Comparison of ENCODE assay signal across 35 cellular contexts in the genomic region with DNA sequence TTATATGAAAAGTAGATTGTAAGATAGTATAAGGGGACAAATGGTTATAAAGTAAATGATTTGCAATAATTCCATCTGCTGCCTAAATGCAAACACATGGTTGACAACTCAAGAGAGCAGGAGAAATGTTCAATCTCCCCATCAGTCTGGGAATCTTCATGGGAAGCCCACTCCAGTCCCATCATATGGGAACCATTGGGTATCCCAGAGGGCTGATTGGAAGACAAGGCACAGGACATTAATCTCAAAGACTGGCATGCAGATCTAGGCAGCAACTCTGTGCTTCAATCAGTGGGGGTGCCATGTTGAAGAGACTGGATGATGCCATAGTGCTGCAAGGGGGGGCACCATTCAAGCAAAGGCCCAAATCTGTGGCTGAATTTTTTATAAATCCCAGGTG.
DNase-seq lines count a peak whose midpoint lies in the region; ATAC-seq, FAIRE-seq and TF ChIP-seq lines count a peak whose summit lies in the region.
"Had no signal": no experiment of that assay in that cellular context is flagged by ENCODE, and none has a peak within 500 bp of the region (broad histone marks: within the 10 kb centered on the region; RNA-seq: fewer than 3 reads in every experiment).

No MANE protein-coding gene starts in this region.

- peaks cover 6% of the 10 kb centered on the region; the same call in 2 of the 3 replicates for H3K36me3 Mint-ChIP-seq in GM23338 (ENCODE audit: low read depth)
- H3K36me3 Mint-ChIP-seq: CD4-positive, alpha-beta memory T cell; CD4-positive, CD25-positive, alpha-beta regulatory T cell; CD8-positive, alpha-beta memory T cell; CD8-positive, alpha-beta T cell had no signal

- TF ChIP-seq CTCF in SK-N-SH (IDR thresholded peaks at IDR 0.05) (no peak), GM23338 (conservative IDR thresholded peaks at IDR 0.05; ENCODE audit: low read depth in 2 of 2) (no peak), suprapubic skin (IDR thresholded peaks at IDR 0.05) (no peak)

- H3K27me3 Mint-ChIP-seq in GM23338 (ENCODE audit: insufficient read depth, low read depth, poor library complexity): no peaks in the 10 kb centered on the region
- H3K27me3 Mint-ChIP-seq: CD4-positive, alpha-beta memory T cell; CD4-positive, alpha-beta T cell had no signal

- H2AFZ ChIP-seq in SK-N-SH (ENCODE audit: low read depth) (no peak overlapping the region), GM23338 (peak overlapping the region; percentile 19; the same call in 1 of the 2 replicates)

- H3K9me3 Mint-ChIP-seq in GM23338: peaks cover 6% of the 10 kb centered on the region; the same call in 2 of the 3 replicates

- DNase-seq in SK-N-SH: peak; percentile 27
- no peak for DNase-seq in GM23338 (ENCODE audit: low spot score)
- DNase-seq in posterior vena cava (ENCODE audit: low spot score): peak; percentile 22
- no peak for DNase-seq in suprapubic skin (ENCODE audit: low spot score in 2 of 2)
- no peak for DNase-seq in HTR-8/SVneo (ENCODE audit: insufficient read length, low spot score)
- DNase-seq: 8988T; ACHN; AML-193; BE2C; C1 segment of cervical spinal cord; Caco-2; Calu3; CD4-positive, alpha-beta memory T cell; CD4-positive, alpha-beta T cell; CD4-positive, CD25-positive, alpha-beta regulatory T cell; CD8-positive, alpha-beta memory T cell; CD8-positive, alpha-beta T cell; COR-L47; DMS 273 treated with DMSO at 0.1 percent for 48 hours; DMS153; DMS53; DMS79; DMS79 treated with DMSO at 0.1 percent for 48 hours; DND-41; EL had no signal

- H3K9me2 ChIP-seq in SK-N-SH: no peaks in the 10 kb centered on the region
- H3K9me2 ChIP-seq in GM23338 (ENCODE audit: insufficient read depth): no peaks in the 10 kb centered on the region

- H3K36me3 ChIP-seq in SK-N-SH (replicated peaks in 1 of 2; ENCODE audit: control insufficient read depth in 1 of 2, insufficient read depth in 2 of 2, low read length in 1 of 2) (no peaks in the 10 kb centered on the region), GM23338 (ENCODE audit: insufficient read depth) (no peaks in the 10 kb centered on the region), suprapubic skin (no peaks in the 10 kb centered on the region)
- H3K36me3 ChIP-seq: BE2C; BLaER1; BLaER1 treated with 17β-estradiol and CSF1 and Interleukin-3, amounts not matched to agents 10 nM and 100 nM had no signal

- peaks cover 22% of the 10 kb centered on the region; the same call in 1 of the 2 replicates for H3K9me3 ChIP-seq in SK-N-SH
- peaks cover 5% of the 10 kb centered on the region for H3K9me3 ChIP-seq in suprapubic skin
- H3K9me3 ChIP-seq: BE2C had no signal

- no peak overlapping the region for H3K27ac ChIP-seq in SK-N-SH (ENCODE audit: low read depth in 2 of 2, low read length in 1 of 2)
- H3K27ac ChIP-seq in GM23338 (ENCODE audit: low read depth): no peak overlapping the region
- H3K27ac ChIP-seq in suprapubic skin: no peak overlapping the region
- H3K27ac ChIP-seq: 22Rv1; A549; BLaER1; BLaER1 treated with 17β-estradiol and CSF1 and Interleukin-3, amounts not matched to agents 10 nM and 100 nM; C4-2B had no signal

- ATAC-seq in SK-N-SH treated with all-trans-retinoic acid at 6 μM for 48 hours (no peak), GM23338 (no peak)
- ATAC-seq: A549; CD8-positive, alpha-beta T cell had no signal

- H3K4me3 ChIP-seq in SK-N-SH (ENCODE audit: low read depth in 2 of 2, low read length in 1 of 2): no peak overlapping the region
- no peak overlapping the region for H3K4me3 ChIP-seq in GM23338
- H3K4me3 ChIP-seq in suprapubic skin: no peak overlapping the region
- H3K4me3 ChIP-seq: A549; BLaER1; BLaER1 treated with 17β-estradiol and CSF1 and Interleukin-3, amounts not matched to agents 10 nM and 100 nM had no signal

- H3K4me1 ChIP-seq in SK-N-SH (ENCODE audit: control insufficient read depth in 1 of 2, insufficient read depth in 2 of 2, low read depth in 1 of 2, low read length in 1 of 2): no peaks in the 10 kb centered on the region
- H3K4me1 ChIP-seq in GM23338 (ENCODE audit: insufficient read depth): no peaks in the 10 kb centered on the region; the same call in 1 of the 2 replicates
- no peaks in the 10 kb centered on the region for H3K4me1 ChIP-seq in suprapubic skin
- H3K4me1 ChIP-seq: A549, BE2C, BLaER1, Caco-2 had no signal

- peaks cover 2% of the 10 kb centered on the region; the same call in 2 of the 3 replicates for H3K4me1 Mint-ChIP-seq in GM23338
- H3K4me1 Mint-ChIP-seq: B cell; CD4-positive, alpha-beta memory T cell; CD4-positive, CD25-positive, alpha-beta regulatory T cell; CD8-positive, alpha-beta memory T cell had no signal

- intact Hi-C loops in posterior vena cava (cut with DNase I): no loop called here

- H3K4me2 ChIP-seq in SK-N-SH: no peak overlapping the region
- no peak overlapping the region for H3K4me2 ChIP-seq in GM23338
- H3K4me2 ChIP-seq: A549; BLaER1; BLaER1 treated with 17β-estradiol and CSF1 and Interleukin-3, amounts not matched to agents 10 nM and 100 nM had no signal

- TF ChIP-seq RAD21 in SK-N-SH (IDR thresholded peaks at IDR 0.05; ENCODE audit: low read length): no peak

- CTCF ChIA-PET in SK-N-SH (lab: Yijun Ruan, JAX): interaction anchor here (0.6 to 1.2 kb wide), 2 partner anchors 9 kb away, joined by 3 read pairs; no protein-coding TSS in a partner anchor

- no peaks in the 10 kb centered on the region for H3K79me2 ChIP-seq in SK-N-SH (ENCODE audit: insufficient read depth)
- no peaks in the 10 kb centered on the region for H3K79me2 ChIP-seq in GM23338 (replicated peaks; ENCODE audit: insufficient read depth)

- no peak for FAIRE-seq in HTR-8/SVneo (lab: Jason Lieb, UNC)
- FAIRE-seq: A204.1, A549, D721Med had no signal

- H3K9ac ChIP-seq in SK-N-SH: no peak overlapping the region
- H3K9ac ChIP-seq: BLaER1; BLaER1 treated with 17β-estradiol and CSF1 and Interleukin-3, amounts not matched to agents 10 nM and 100 nM had no signal

- POLR2A ChIA-PET in SK-N-SH (lab: Yijun Ruan, JAX): no interaction called here

- H3F3A ChIP-seq in SK-N-SH (replicated peaks; ENCODE audit: insufficient read depth) (no peaks in the 10 kb centered on the region), GM23338 (replicated peaks; ENCODE audit: low read depth) (no peaks in the 10 kb centered on the region)

- H3K4me3 Mint-ChIP-seq in GM23338: no peak overlapping the region
- H3K4me3 Mint-ChIP-seq: B cell; CD14-positive monocyte; CD4-positive, alpha-beta memory T cell; CD4-positive, alpha-beta T cell; CD4-positive, CD25-positive, alpha-beta regulatory T cell; CD8-positive, alpha-beta memory T cell; CD8-positive, alpha-beta T cell had no signal

- H4K20me1 ChIP-seq in SK-N-SH (ENCODE audit: insufficient read depth) (no peaks in the 10 kb centered on the region), GM23338 (replicated peaks; ENCODE audit: insufficient read depth) (no peaks in the 10 kb centered on the region)
- H4K20me1 ChIP-seq: BLaER1; BLaER1 treated with 17β-estradiol and CSF1 and Interleukin-3, amounts not matched to agents 10 nM and 100 nM had no signal

- no peak overlapping the region for H3K27ac Mint-ChIP-seq in GM23338
- H3K27ac Mint-ChIP-seq: B cell; CD4-positive, alpha-beta memory T cell; CD4-positive, alpha-beta T cell; CD4-positive, CD25-positive, alpha-beta regulatory T cell; CD8-positive, alpha-beta T cell had no signal

- no peak for TF ChIP-seq POLR2A in suprapubic skin (IDR thresholded peaks at IDR 0.05)

- no peak for TF ChIP-seq EP300 in SK-N-SH (IDR thresholded peaks at IDR 0.05; ENCODE audit: borderline replicate concordance in 1 of 2, low read depth in 1 of 2, low read length in 1 of 2)
- no peak for TF ChIP-seq EP300 in suprapubic skin (IDR thresholded peaks at IDR 0.05)

- H3K27me3 ChIP-seq in SK-N-SH (ENCODE audit: insufficient read depth) (no peaks in the 10 kb centered on the region), GM23338 (ENCODE audit: insufficient read depth) (no peaks in the 10 kb centered on the region), suprapubic skin (no peaks in the 10 kb centered on the region)
- H3K27me3 ChIP-seq: BLaER1; BLaER1 treated with 17β-estradiol and CSF1 and Interleukin-3, amounts not matched to agents 10 nM and 100 nM had no signal

TF ChIP-seq in SK-N-SH, 30 proteins besides CTCF, POLR2A, EP300 and RAD21 (continues in another document):
- TF ChIP-seq EZH2phosphoT487 (IDR thresholded peaks at IDR 0.05; ENCODE audit: borderline replicate concordance, low read depth) (no peak), MAX (IDR thresholded peaks at IDR 0.05; ENCODE audit: low read depth) (no peak), POLR2AphosphoS5 (IDR thresholded peaks at IDR 0.05; ENCODE audit: low read depth, low read length) (no peak), SMC3 (IDR thresholded peaks at IDR 0.05; ENCODE audit: low read depth, low read length) (no peak), RXRA (IDR thresholded peaks at IDR 0.05; ENCODE audit: borderline replicate concordance, low read depth) (no peak), TEAD4 (IDR thresholded peaks at IDR 0.05; ENCODE audit: borderline replicate concordance, insufficient read depth) (no peak)

TF ChIP-seq in SK-N-SH treated with all-trans-retinoic acid at 6 μM for 48 hours, 23 proteins besides CTCF, POLR2A, EP300 and RAD21 (continues in another document):
- TF ChIP-seq CREB5 (CRISPR knock-in tag; IDR thresholded peaks at IDR 0.05; ENCODE audit: low read depth): no peak

TF ChIP-seq in GM23338, 12 proteins besides CTCF, POLR2A, EP300 and RAD21 (continues in another document):
- TF ChIP-seq, protein P1, sequence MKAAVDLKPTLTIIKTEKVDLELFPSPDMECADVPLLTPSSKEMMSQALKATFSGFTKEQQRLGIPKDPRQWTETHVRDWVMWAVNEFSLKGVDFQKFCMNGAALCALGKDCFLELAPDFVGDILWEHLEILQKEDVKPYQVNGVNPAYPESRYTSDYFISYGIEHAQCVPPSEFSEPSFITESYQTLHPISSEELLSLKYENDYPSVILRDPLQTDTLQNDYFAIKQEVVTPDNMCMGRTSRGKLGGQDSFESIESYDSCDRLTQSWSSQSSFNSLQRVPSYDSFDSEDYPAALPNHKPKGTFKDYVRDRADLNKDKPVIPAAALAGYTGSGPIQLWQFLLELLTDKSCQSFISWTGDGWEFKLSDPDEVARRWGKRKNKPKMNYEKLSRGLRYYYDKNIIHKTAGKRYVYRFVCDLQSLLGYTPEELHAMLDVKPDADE (IDR thresholded peaks at IDR 0.05): no peak
- TF ChIP-seq JUNB (IDR thresholded peaks at IDR 0.05; ENCODE audit: unreplicated experiment): no peak
- TF ChIP-seq NANOG (IDR thresholded peaks at IDR 0.05; ENCODE audit: borderline replicate concordance): no peak
- TF ChIP-seq CREB1 (CRISPR knock-in tag; IDR thresholded peaks at IDR 0.05; ENCODE audit: low read depth): no peak
- no peak for TF ChIP-seq EZH2phosphoT487 (IDR thresholded peaks at IDR 0.05; ENCODE audit: unreplicated experiment)
- TF ChIP-seq EZH2 (IDR thresholded peaks at IDR 0.05; ENCODE audit: low read depth, unreplicated experiment): no peak

Comparison
In these comparisons a context has a peak if more than half of its experiments do, and no peak if none do; other contexts are left out.
1. DNase-seq: peak in SK-N-SH (single experiment) and posterior vena cava (single experiment); none in GM23338 (single experiment), suprapubic skin (0 of 2) and HTR-8/SVneo (single experiment).